Comparison of ENCODE assay signal across 10 cellular contexts in genomic region chr10:36720931-36721330, GRCh38.
"Had no signal": no experiment of that assay in that cellular context is flagged by ENCODE, and none has a peak within 500 bp of the region (broad histone marks: within the 10 kb centered on the region; RNA-seq: fewer than 3 reads in every experiment).

No MANE protein-coding gene starts in this region.

- H3K9me3 ChIP-seq: gastroesophageal sphincter, left lung, lower lobe of right lung, sigmoid colon had no signal

- H3K4me1 ChIP-seq: left lung, lower lobe of right lung had no signal

- H3K27ac ChIP-seq: gastroesophageal sphincter, left lung, lower lobe of right lung, sigmoid colon had no signal

- DNase-seq: glutamatergic neuron; left lung; lower lobe of right lung; natural killer cell; posterior cingulate gyrus; sigmoid colon; small intestine; stimulated activated CD4-positive, alpha-beta T cell treated with anti-CD3 and anti-CD28 coated beads, Interleukin-2, amount 100 ng/mL, for 48 hours; stimulated activated naive CD4-positive, alpha-beta T cell treated with Interleukin-2 at 50 U/mL for 16 hours had no signal

- H3K27me3 ChIP-seq: gastroesophageal sphincter, left lung, sigmoid colon had no signal

- H3K36me3 ChIP-seq: gastroesophageal sphincter, left lung, lower lobe of right lung, sigmoid colon had no signal

- H3K4me3 ChIP-seq: gastroesophageal sphincter, left lung, lower lobe of right lung, sigmoid colon had no signal

- ATAC-seq: gastroesophageal sphincter, left lung, lower lobe of right lung, natural killer cell had no signal
